Comparison of ENCODE assay signal across 9 cellular contexts in genomic region chr11:10669258-10670033, GRCh38. TPM values are rescaled to one million over a fixed set of nuclear protein-coding genes. Genes with fewer than 3 reads are reported as not detected.
A peak's percentile ranks its signal among the peaks of the same experiment; 100 is the strongest.
DNase-seq lines count a peak whose midpoint lies in the region; ATAC-seq and TF ChIP-seq lines count a peak whose summit lies in the region.
"Had no signal": no experiment of that assay in that cellular context is flagged by ENCODE, and none has a peak within 500 bp of the region (broad histone marks: within the 10 kb centered on the region; RNA-seq: fewer than 3 reads in every experiment).

No MANE protein-coding gene starts in this region.

- intact Hi-C loops in psoas muscle (cut with DNase I), result no loop called here

- no peaks in the 10 kb centered on the region for H3K27me3 ChIP-seq in psoas muscle (ENCODE audit: insufficient read depth in 3 of 3, low read length in 2 of 3)

- ATAC-seq in psoas muscle (peak; percentile 58 to 71 (median 66)), HG03521 (IDR thresholded peaks at IDR 0.05; ENCODE audit: unreplicated experiment) (no peak), HG03565 (IDR thresholded peaks at IDR 0.05; ENCODE audit: unreplicated experiment) (no peak), left lobe of liver (no peak)

- H3K9me3 ChIP-seq in psoas muscle, result no peaks in the 10 kb centered on the region

- WGBS in psoas muscle, 3 donors, result 23 to 26% (median 25%) methylated on average over 5 of the region's 5 CpGs

- H3K36me3 ChIP-seq in psoas muscle (ENCODE audit: insufficient read depth in 1 of 2, low read depth in 1 of 2), result no peaks in the 10 kb centered on the region

- H3K27ac ChIP-seq in psoas muscle, result peak overlapping the region; percentile 52

- no peak overlapping the region for H3K4me3 ChIP-seq in psoas muscle

- peak; percentile 61 for DNase-seq in ELF-1 (ENCODE audit: low read depth, low spot score)
- peak; percentile 22 for DNase-seq in NCI-H510A (lab: John Stamatoyannopoulos, UW)
- DNase-seq in epidermal melanocyte (ENCODE audit: insufficient read length, low spot score), result peak; percentile 28
- DNase-seq in psoas muscle, result peak in 1 of 2 donors; percentile 38
- DNase-seq in stimulated activated naive CD4-positive, alpha-beta T cell (lab: John Stamatoyannopoulos, UW), result no peak
- DNase-seq in left lobe of liver (ENCODE audit: low spot score), result no peak
- DNase-seq: endodermal cell had no signal

- TF ChIP-seq CTCF in psoas muscle (IDR thresholded peaks at IDR 0.05), result no peak

- H3K4me1 ChIP-seq in psoas muscle, result peaks cover 29% of the 10 kb centered on the region

RNA-seq across cellular contexts. Expression of gene IRAG1, which starts 24.1 kb away (rescaled TPM):
- total RNA-seq in psoas muscle, result 1 to 10 TPM; 3.9 to 9.4 (median 4.4) TPM
- polyA plus RNA-seq in psoas muscle, result 1 to 10 TPM; 1.4 to 2.4 (median 1.8) TPM
- 0.53 TPM for total RNA-seq in left lobe of liver

Comparison
In these comparisons a context has a peak if more than half of its experiments do, and no peak if none do; other contexts are left out.
1. DNase-seq: peak in ELF-1 (single experiment), NCI-H510A (single experiment) and epidermal melanocyte (single experiment); none in stimulated activated naive CD4-positive, alpha-beta T cell (0 of 6) and left lobe of liver (single experiment).
2. ATAC-seq: peak in psoas muscle (4 of 4); none in HG03521 (single experiment), HG03565 (single experiment) and left lobe of liver (single experiment).